9 cellular contexts compared by ENCODE assay signal in the genomic region with DNA sequence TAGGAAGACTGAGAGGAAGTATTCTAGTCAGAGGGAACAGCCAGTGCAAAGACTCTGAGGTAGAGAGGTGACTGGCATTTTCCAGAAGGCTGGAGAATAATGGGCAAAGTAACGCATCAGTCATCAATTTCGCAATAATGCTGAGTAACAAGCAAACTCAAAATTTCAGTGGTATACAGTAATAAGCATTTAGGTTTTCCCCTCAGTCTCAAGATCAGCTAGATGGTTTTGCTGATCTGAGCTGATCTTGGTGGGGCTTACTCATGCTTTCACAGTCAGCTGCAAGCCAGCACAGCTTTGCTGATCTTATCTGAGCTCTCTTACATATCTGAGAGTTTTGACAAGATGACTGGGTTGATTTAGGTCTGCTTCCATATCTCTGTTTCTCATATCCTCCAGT.
DNase-seq lines count a peak whose midpoint lies in the region; ATAC-seq and TF ChIP-seq lines count a peak whose summit lies in the region.
"Had no signal": no experiment of that assay in that cellular context is flagged by ENCODE, and none has a peak within 500 bp of the region (broad histone marks: within the 10 kb centered on the region; RNA-seq: fewer than 3 reads in every experiment).

No MANE protein-coding gene starts in this region.

- H3K27ac ChIP-seq in BLaER1 treated with 17β-estradiol and CSF1 and Interleukin-3, amounts not matched to agents 10 nM and 100 nM = peak overlapping the region in 6 of 11 experiments; percentile 65 to 96 (median 94); a peak in 12 of 22 replicates
- H3K27ac ChIP-seq in uterus = no peak overlapping the region

- H3K4me1 ChIP-seq in BLaER1 treated with 17β-estradiol and CSF1 and Interleukin-3, amounts not matched to agents 10 nM and 100 nM = peaks cover 0 to 100% (median 73%) of the 10 kb centered on the region in 10 experiments; a peak in 17 of 20 replicates
- no peaks in the 10 kb centered on the region for H3K4me1 ChIP-seq in uterus

- DNase-seq in kidney tubule cell (ENCODE audit: low spot score) (peak; percentile 67), NCI-H2196 (lab: John Stamatoyannopoulos, UW; ENCODE audit: unreplicated experiment) (no peak), DMS79 (lab: John Stamatoyannopoulos, UW) (no peak), uterus (no peak), cortex of kidney (lab: John Stamatoyannopoulos, UW) (no peak)
- DNase-seq: dermis blood vessel endothelial cell had no signal

- ATAC-seq in GM21717 (IDR thresholded peaks at IDR 0.05; ENCODE audit: unreplicated experiment) (peak; percentile 49), SK-N-SH treated with all-trans-retinoic acid at 6 μM for 48 hours (peak; percentile 37)

- no peaks in the 10 kb centered on the region for H3K27me3 ChIP-seq in BLaER1 treated with 17β-estradiol and CSF1 and Interleukin-3, amounts not matched to agents 10 nM and 100 nM
- no peaks in the 10 kb centered on the region for H3K27me3 ChIP-seq in uterus

- no peaks in the 10 kb centered on the region; a peak in 1 of 22 replicates for H3K36me3 ChIP-seq in BLaER1 treated with 17β-estradiol and CSF1 and Interleukin-3, amounts not matched to agents 10 nM and 100 nM
- no peaks in the 10 kb centered on the region for H3K36me3 ChIP-seq in uterus

- peak overlapping the region in 5 of 11 experiments; percentile 9 to 86 (median 79); a peak in 9 of 22 replicates for H3K9ac ChIP-seq in BLaER1 treated with 17β-estradiol and CSF1 and Interleukin-3, amounts not matched to agents 10 nM and 100 nM

- no peak for TF ChIP-seq POLR2A in uterus (IDR thresholded peaks at IDR 0.05)

- intact Hi-C loops in uterus (cut with DNase I; ENCODE audit: low total_unique reads) = no loop called here

- H4K20me1 ChIP-seq in BLaER1 treated with 17β-estradiol and CSF1 and Interleukin-3, amounts not matched to agents 10 nM and 100 nM = no peaks in the 10 kb centered on the region

- H3K4me3 ChIP-seq in BLaER1 treated with 17β-estradiol and CSF1 and Interleukin-3, amounts not matched to agents 10 nM and 100 nM = no peak overlapping the region
- no peak overlapping the region for H3K4me3 ChIP-seq in uterus

- peaks cover 0 to 26% (median 0%) of the 10 kb centered on the region in 11 experiments; a peak in 10 of 22 replicates for H3K9me3 ChIP-seq in BLaER1 treated with 17β-estradiol and CSF1 and Interleukin-3, amounts not matched to agents 10 nM and 100 nM (replicated peaks in 1 of 11)
- H3K9me3 ChIP-seq in uterus = no peaks in the 10 kb centered on the region

- H3K4me2 ChIP-seq in BLaER1 treated with 17β-estradiol and CSF1 and Interleukin-3, amounts not matched to agents 10 nM and 100 nM = peak overlapping the region in 6 of 11 experiments; percentile 4 to 89 (median 82); a peak in 11 of 22 replicates

- no peak for TF ChIP-seq CTCF in uterus (IDR thresholded peaks at IDR 0.05)

TF ChIP-seq in SK-N-SH treated with all-trans-retinoic acid at 6 μM for 48 hours, 23 proteins besides CTCF, POLR2A, EP300 and RAD21:
- TF ChIP-seq ZFP30 (CRISPR knock-in tag; IDR thresholded peaks at IDR 0.05) = no peak
- TF ChIP-seq, protein P1, sequence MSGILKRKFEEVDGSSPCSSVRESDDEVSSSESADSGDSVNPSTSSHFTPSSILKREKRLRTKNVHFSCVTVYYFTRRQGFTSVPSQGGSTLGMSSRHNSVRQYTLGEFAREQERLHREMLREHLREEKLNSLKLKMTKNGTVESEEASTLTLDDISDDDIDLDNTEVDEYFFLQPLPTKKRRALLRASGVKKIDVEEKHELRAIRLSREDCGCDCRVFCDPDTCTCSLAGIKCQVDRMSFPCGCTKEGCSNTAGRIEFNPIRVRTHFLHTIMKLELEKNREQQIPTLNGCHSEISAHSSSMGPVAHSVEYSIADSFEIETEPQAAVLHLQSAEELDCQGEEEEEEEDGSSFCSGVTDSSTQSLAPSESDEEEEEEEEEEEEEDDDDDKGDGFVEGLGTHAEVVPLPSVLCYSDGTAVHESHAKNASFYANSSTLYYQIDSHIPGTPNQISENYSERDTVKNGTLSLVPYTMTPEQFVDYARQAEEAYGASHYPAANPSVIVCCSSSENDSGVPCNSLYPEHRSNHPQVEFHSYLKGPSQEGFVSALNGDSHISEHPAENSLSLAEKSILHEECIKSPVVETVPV (CRISPR knock-in tag; IDR thresholded peaks at IDR 0.05) = no peak
- TF ChIP-seq ZNF70 (CRISPR knock-in tag; IDR thresholded peaks at IDR 0.05) = no peak
- no peak for TF ChIP-seq ESRRG (CRISPR knock-in tag; IDR thresholded peaks at IDR 0.05)
- no peak for TF ChIP-seq CSDC2 (CRISPR knock-in tag; IDR thresholded peaks at IDR 0.05)
- no peak for TF ChIP-seq GLIS3 (CRISPR knock-in tag; IDR thresholded peaks at IDR 0.05)
- no peak for TF ChIP-seq SNAI2 (CRISPR knock-in tag; IDR thresholded peaks at IDR 0.05)
- TF ChIP-seq, protein P2, sequence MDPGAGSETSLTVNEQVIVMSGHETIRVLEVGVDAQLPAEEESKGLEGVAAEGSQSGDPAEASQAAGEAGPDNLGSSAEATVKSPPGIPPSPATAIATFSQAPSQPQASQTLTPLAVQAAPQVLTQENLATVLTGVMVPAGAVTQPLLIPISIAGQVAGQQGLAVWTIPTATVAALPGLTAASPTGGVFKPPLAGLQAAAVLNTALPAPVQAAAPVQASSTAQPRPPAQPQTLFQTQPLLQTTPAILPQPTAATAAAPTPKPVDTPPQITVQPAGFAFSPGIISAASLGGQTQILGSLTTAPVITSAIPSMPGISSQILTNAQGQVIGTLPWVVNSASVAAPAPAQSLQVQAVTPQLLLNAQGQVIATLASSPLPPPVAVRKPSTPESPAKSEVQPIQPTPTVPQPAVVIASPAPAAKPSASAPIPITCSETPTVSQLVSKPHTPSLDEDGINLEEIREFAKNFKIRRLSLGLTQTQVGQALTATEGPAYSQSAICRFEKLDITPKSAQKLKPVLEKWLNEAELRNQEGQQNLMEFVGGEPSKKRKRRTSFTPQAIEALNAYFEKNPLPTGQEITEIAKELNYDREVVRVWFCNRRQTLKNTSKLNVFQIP (CRISPR knock-in tag; IDR thresholded peaks at IDR 0.05; ENCODE audit: borderline replicate concordance, low read depth) = no peak; the same call in 1 of the 2 replicates
- no peak for TF ChIP-seq PATZ1 (CRISPR knock-in tag; IDR thresholded peaks at IDR 0.05; ENCODE audit: borderline replicate concordance)
- no peak for TF ChIP-seq ZFP3 (CRISPR knock-in tag; IDR thresholded peaks at IDR 0.05)
- no peak for TF ChIP-seq ISL1 (CRISPR knock-in tag; IDR thresholded peaks at IDR 0.05)
- no peak for TF ChIP-seq PPARA (CRISPR knock-in tag; IDR thresholded peaks at IDR 0.05; ENCODE audit: borderline replicate concordance)
- no peak for TF ChIP-seq ZNF8 (CRISPR knock-in tag; IDR thresholded peaks at IDR 0.05)
- TF ChIP-seq ZC3H10 (CRISPR knock-in tag; IDR thresholded peaks at IDR 0.05) = no peak
- no peak for TF ChIP-seq BACH2 (CRISPR knock-in tag; IDR thresholded peaks at IDR 0.05; ENCODE audit: borderline replicate concordance)
- TF ChIP-seq TCF4 (CRISPR knock-in tag; IDR thresholded peaks at IDR 0.05; ENCODE audit: borderline replicate concordance) = no peak
- TF ChIP-seq TSHZ2 (CRISPR knock-in tag; IDR thresholded peaks at IDR 0.05) = no peak
- no peak for TF ChIP-seq ZNF565 (CRISPR knock-in tag; conservative IDR thresholded peaks at IDR 0.05; ENCODE audit: low read depth)
- TF ChIP-seq ARNTL (CRISPR knock-in tag; IDR thresholded peaks at IDR 0.05; ENCODE audit: borderline replicate concordance, low read depth) = no peak

Comparison
In these comparisons a context has a peak if more than half of its experiments do, and no peak if none do; other contexts are left out.
1. H3K27ac ChIP-seq: peak in BLaER1 treated with 17β-estradiol and CSF1 and Interleukin-3, amounts not matched to agents 10 nM and 100 nM (6 of 11); none in uterus (0 of 2).